25 cellular contexts compared by ENCODE assay signal in the genomic region with DNA sequence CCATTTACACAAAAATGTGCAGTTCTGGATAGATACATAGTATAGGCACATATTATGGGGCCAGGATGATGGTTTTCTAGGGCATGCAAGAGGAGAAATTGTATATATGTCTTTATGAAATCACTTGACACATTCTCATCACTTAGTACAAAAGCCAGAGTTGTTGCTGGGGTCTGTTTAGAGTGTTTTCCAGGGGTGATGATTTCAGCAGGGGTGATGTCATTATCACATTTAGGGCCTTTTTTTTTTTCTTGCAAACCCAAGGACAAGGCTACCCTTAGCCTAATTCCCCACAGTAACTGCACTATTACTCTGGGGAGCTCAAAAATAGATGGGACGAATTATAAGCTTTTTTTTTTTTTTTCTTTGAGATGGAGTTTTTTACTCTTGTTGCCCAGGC. TPM values are rescaled to one million over a fixed set of nuclear protein-coding genes. Genes with fewer than 3 reads are reported as not detected.
"Had no signal": no experiment of that assay in that cellular context is flagged by ENCODE, and none has a peak within 500 bp of the region (broad histone marks: within the 10 kb centered on the region; RNA-seq: fewer than 3 reads in every experiment).

No MANE protein-coding gene starts in this region.

- H3K9me3 ChIP-seq: body of pancreas, heart right ventricle, mucosa of descending colon, ovary, psoas muscle, right atrium auricular region, stomach, suprapubic skin, tibial nerve had no signal

- ATAC-seq: body of pancreas; heart right ventricle; left colon; mucosa of descending colon; psoas muscle; stimulated activated effector memory CD8-positive, alpha-beta T cell treated with anti-CD3 and anti-CD28 coated beads, Interleukin-12 subunit alpha, Interleukin-12 subunit beta, amount 100 ng/mL, for 72 hours; T-helper 17 cell had no signal

- H3K27ac Mint-ChIP-seq: activated naive CD4-positive, alpha-beta T cell treated with anti-CD3 and anti-CD28 coated beads, Interleukin-2, amount 10 ng/mL, durations not matched to agents 7 days and 5 days had no signal

- H3K9me3 Mint-ChIP-seq: activated naive CD4-positive, alpha-beta T cell treated with anti-CD3 and anti-CD28 coated beads, Interleukin-2, amount 10 ng/mL, durations not matched to agents 7 days and 5 days; stimulated activated effector memory CD8-positive, alpha-beta T cell treated with anti-CD3 and anti-CD28 coated beads, Interleukin-12 subunit alpha, Interleukin-12 subunit beta, amount 100 ng/mL, for 72 hours had no signal

- DNase-seq: activated CD4-positive, alpha-beta T cell treated with anti-CD3 and anti-CD28 coated beads for 4 hours; activated CD4-positive, alpha-beta T cell treated with anti-CD3 and anti-CD28 coated beads, Interleukin-2, amount 50 U/mL, for 48 hours; activated CD4-positive, CD25-positive, alpha-beta regulatory T cell; activated CD8-positive, alpha-beta memory T cell treated with anti-CD3 and anti-CD28 coated beads, Interleukin-2, amount 50 U/mL, for 4 hours; activated naive CD4-positive, alpha-beta T cell treated with anti-CD3 and anti-CD28 coated beads, Interleukin-2, amount 10 ng/mL, durations not matched to agents 7 days and 5 days; anterior cingulate cortex; body of pancreas; heart right ventricle; left colon; mesendoderm; mucosa of descending colon; psoas muscle; stimulated activated CD4-positive, alpha-beta T cell treated with anti-CD3 and anti-CD28 coated beads, Interleukin-12 subunit alpha, Interleukin-12 subunit beta, amount 100 ng/mL, for 4 hours; stomach; SW 1271; T-helper 17 cell had no signal

- H3K27me3 Mint-ChIP-seq: activated naive CD4-positive, alpha-beta T cell treated with anti-CD3 and anti-CD28 coated beads, Interleukin-2, amount 10 ng/mL, durations not matched to agents 7 days and 5 days; T-helper 17 cell had no signal

- H3K4me3 Mint-ChIP-seq: stimulated activated effector memory CD8-positive, alpha-beta T cell treated with anti-CD3 and anti-CD28 coated beads, Interleukin-12 subunit alpha, Interleukin-12 subunit beta, amount 100 ng/mL, for 72 hours; T-helper 17 cell had no signal

- H3K4me1 ChIP-seq: psoas muscle had no signal

- H3K27ac ChIP-seq: body of pancreas, heart right ventricle, ovary, psoas muscle, right atrium auricular region, suprapubic skin had no signal

- H3K4me3 ChIP-seq: body of pancreas, heart right ventricle, mucosa of descending colon, ovary, psoas muscle, right atrium auricular region, stomach, suprapubic skin, tibial nerve had no signal

- H3K27me3 ChIP-seq: body of pancreas, heart right ventricle, ovary, right atrium auricular region, stomach, suprapubic skin, tibial nerve had no signal

- H3K36me3 ChIP-seq: ovary, right atrium auricular region had no signal

RNA-seq across cellular contexts. Expression of a gene that starts 21.2 kb away (rescaled TPM):
- total RNA-seq: body of pancreas, chondrocyte, epithelial cell of proximal tubule, fibroblast of villous mesenchyme, mucosa of descending colon, suprapubic skin, T-helper 17 cell, urinary bladder had no signal
